In the genomic region with DNA sequence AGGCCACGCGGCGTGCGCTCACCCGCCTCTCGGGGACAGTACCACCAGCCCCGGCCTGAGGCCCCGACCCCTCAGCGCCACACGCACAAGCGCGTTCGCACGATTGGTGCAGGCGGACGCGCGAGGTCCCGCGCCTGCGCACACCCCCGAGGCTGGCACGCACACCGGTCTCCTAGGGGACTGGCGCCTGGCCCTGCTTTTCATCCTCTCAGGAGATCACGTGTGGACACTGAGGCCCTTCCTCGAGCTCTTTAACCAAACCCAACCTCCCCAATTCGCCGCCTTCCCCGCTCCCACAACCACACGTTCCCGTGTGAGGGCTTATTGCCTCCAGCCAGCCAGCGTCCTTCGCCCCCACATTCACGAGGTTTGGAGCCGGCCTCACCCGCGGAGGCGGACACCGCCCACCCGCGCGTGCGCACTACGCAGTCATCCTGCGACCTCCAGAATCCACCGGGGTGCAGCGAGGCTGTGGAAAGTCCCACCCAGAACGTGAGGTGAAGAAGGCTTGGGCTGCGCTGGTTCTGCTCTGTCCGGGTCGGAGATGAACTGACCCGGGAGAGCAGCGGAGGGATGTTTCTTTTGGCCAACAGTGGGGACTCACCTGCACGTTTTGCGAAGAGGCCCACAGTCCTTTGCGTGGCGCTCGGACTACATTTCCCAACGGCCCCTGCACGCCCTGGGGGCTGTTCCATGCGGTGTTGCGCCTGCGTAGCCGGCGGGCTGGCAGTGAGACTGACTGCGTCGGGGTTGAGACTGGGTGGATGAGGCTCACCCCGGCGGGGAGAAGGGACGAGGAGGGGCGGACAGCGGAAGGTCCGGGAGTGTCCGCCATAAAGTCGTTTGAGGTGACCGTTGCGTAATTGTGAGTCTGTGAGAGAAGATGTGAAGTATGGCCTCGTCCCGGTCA, we compare ENCODE assay signal across 1 cellular context.
TF ChIP-seq lines count a peak whose summit lies in the region.

No MANE protein-coding gene starts in this region.

TF ChIP-seq in HEK293, 187 proteins besides CTCF, POLR2A, EP300 and RAD21 (continued from another document):
- TF ChIP-seq, protein P1, sequence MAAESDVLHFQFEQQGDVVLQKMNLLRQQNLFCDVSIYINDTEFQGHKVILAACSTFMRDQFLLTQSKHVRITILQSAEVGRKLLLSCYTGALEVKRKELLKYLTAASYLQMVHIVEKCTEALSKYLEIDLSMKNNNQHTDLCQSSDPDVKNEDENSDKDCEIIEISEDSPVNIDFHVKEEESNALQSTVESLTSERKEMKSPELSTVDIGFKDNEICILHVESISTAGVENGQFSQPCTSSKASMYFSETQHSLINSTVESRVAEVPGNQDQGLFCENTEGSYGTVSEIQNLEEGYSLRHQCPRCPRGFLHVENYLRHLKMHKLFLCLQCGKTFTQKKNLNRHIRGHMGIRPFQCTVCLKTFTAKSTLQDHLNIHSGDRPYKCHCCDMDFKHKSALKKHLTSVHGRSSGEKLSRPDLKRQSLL (tag by site-specific recombination; IDR thresholded peaks at IDR 0.05) = no peak
- TF ChIP-seq, protein P2, sequence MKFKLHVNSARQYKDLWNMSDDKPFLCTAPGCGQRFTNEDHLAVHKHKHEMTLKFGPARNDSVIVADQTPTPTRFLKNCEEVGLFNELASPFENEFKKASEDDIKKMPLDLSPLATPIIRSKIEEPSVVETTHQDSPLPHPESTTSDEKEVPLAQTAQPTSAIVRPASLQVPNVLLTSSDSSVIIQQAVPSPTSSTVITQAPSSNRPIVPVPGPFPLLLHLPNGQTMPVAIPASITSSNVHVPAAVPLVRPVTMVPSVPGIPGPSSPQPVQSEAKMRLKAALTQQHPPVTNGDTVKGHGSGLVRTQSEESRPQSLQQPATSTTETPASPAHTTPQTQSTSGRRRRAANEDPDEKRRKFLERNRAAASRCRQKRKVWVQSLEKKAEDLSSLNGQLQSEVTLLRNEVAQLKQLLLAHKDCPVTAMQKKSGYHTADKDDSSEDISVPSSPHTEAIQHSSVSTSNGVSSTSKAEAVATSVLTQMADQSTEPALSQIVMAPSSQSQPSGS (tag by site-specific recombination; IDR thresholded peaks at IDR 0.05; ENCODE audit: low read depth) = no peak
- TF ChIP-seq, protein P3, sequence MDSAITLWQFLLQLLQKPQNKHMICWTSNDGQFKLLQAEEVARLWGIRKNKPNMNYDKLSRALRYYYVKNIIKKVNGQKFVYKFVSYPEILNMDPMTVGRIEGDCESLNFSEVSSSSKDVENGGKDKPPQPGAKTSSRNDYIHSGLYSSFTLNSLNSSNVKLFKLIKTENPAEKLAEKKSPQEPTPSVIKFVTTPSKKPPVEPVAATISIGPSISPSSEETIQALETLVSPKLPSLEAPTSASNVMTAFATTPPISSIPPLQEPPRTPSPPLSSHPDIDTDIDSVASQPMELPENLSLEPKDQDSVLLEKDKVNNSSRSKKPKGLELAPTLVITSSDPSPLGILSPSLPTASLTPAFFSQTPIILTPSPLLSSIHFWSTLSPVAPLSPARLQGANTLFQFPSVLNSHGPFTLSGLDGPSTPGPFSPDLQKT (IDR thresholded peaks at IDR 0.05; ENCODE audit: borderline replicate concordance, low read depth, low read length) = no peak
- TF ChIP-seq SP2 (tag by site-specific recombination; IDR thresholded peaks at IDR 0.05) (peak; percentile 81), ZNF837 (tag by site-specific recombination; IDR thresholded peaks at IDR 0.05) (no peak), ZNF555 (tag by site-specific recombination; conservative IDR thresholded peaks at IDR 0.05) (no peak)
